In the genomic region with DNA sequence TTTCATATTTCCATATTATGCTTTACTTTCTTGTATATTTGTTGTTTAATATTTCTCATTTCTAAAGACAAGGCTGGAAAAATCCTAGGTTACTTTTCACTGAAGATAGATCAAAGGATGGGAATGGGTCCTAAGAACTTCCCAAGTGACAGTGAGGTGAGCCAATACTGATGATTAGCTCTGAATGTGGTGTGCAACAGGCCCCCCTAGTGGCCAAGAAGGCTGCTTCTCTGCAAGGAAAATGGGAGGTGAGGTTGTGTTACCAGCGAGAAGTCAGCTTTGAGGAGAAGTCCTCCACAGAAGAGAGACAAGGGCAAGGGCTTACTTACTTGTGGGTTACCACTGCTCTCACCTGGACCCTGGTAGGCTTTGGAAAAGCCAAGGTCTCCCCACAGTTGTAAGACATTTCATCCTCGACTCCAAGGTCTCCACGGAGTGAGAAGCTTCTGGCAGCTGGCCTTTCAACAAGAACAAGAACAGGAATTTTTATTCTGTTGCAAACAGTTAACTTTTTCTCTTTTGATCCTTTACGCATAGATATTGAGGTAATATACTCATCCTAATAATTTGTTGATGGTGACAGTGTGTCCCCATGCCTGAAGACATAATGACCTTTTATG, we compare ENCODE assay signal across 8 cellular contexts.
DNase-seq lines count a peak whose midpoint lies in the region; ATAC-seq and TF ChIP-seq lines count a peak whose summit lies in the region.

No MANE protein-coding gene starts in this region.

- H3K27ac ChIP-seq in DOHH2 (ENCODE audit: low read depth, low read length), result no peak overlapping the region

- H3K4me3 ChIP-seq in DOHH2 (ENCODE audit: low read length), result no peak overlapping the region

- no peaks in the 10 kb centered on the region for H3K9me2 ChIP-seq in DOHH2 (replicated peaks; ENCODE audit: control insufficient read depth, low read length)

- H3K36me3 ChIP-seq in DOHH2 (ENCODE audit: control insufficient read depth, low read length), result no peaks in the 10 kb centered on the region

- no peaks in the 10 kb centered on the region for H3K9me3 ChIP-seq in DOHH2 (ENCODE audit: control insufficient read depth, insufficient read depth, low read length)

- no peak for TF ChIP-seq POLR2A in erythroblast (IDR thresholded peaks at IDR 0.05; ENCODE audit: low read length)

- peak; percentile 81 for TF ChIP-seq CTCF in DOHH2 (IDR thresholded peaks at IDR 0.05; ENCODE audit: low read depth, low read length, poor library complexity, severe bottlenecking)

- no peaks in the 10 kb centered on the region; the same call in 1 of the 2 replicates for H3K27me3 ChIP-seq in DOHH2 (ENCODE audit: control insufficient read depth, low read length)

- no peaks in the 10 kb centered on the region for H3K4me1 ChIP-seq in DOHH2 (ENCODE audit: control insufficient read depth, low read length)

- peak; percentile 77 for ATAC-seq in GM19438 (IDR thresholded peaks at IDR 0.05; ENCODE audit: low read depth, unreplicated experiment)
- ATAC-seq in GM18858 (IDR thresholded peaks at IDR 0.05; ENCODE audit: unreplicated experiment), result no peak

- no peaks in the 10 kb centered on the region for H3K79me2 ChIP-seq in DOHH2 (ENCODE audit: control insufficient read depth, low read length)

- DNase-seq in KBM-7 (peak; percentile 53), SK-MEL-5 (ENCODE audit: low read depth, low spot score) (peak; percentile 81), erythroblast (lab: John Stamatoyannopoulos, UW) (peak; percentile 25 to 56), myocyte (ENCODE audit: low read depth) (peak; percentile 69), T-helper 9 cell (no peak)

- in situ Hi-C loops in KBM-7 (cut with MboI; ENCODE audit: low pct_unique_long_range_greater_than_20kb, low sequenced_read_pairs), result no loop called here
- in situ Hi-C loops in SK-MEL-5 (cut with HindIII; ENCODE audit: low pct_unique_long_range_greater_than_20kb, low sequenced_read_pairs), result loop anchor here (25.0 kb wide), 1 partner anchor 151 kb away; no protein-coding TSS in a partner anchor

- no peaks in the 10 kb centered on the region for H3F3A ChIP-seq in DOHH2 (ENCODE audit: control insufficient read depth, insufficient read depth)

- no peaks in the 10 kb centered on the region for H4K20me1 ChIP-seq in DOHH2 (ENCODE audit: control insufficient read depth, insufficient read depth, low read depth, low read length)

- H3K4me2 ChIP-seq in DOHH2 (ENCODE audit: low read length), result no peak overlapping the region
